Comparison of ENCODE assay signal across 8 cellular contexts in the genomic region with DNA sequence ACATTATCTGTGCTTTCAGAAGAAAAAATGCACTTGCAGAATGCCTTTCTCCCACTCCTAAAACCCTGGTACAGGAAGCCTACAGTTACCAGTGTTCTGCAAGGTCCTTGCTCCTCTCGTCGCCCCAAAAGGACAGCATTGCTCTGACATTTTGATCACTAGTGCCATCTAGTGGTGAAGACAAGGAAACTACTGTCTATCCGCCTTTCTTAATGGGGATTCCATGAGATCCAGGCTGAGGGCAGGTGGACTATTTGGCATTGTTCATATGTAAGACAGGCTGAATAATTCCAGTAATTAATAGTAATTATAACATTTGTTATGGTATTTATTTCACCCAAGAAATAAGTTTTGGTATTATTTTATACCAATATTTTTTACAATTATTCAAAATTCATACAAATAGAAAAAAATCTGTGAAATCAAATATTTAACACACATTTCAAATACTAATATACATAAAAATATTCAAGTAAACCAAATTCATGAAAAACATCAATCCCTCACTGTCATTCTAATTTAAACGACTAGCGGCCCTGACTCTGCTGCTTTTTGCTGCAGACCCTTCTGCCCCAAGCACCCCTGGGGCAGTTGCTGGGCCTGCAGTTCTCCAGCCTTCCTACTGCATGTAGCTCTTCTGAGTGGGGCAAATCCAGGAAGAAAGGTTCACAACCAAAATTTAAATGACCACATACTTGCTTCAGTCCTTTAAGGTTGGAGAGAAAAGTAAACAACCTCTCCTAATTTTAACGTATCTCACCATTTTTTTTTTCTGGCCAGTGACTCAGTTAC. TPM values are rescaled to one million over a fixed set of nuclear protein-coding genes. Genes with fewer than 3 reads are reported as not detected.
A peak's percentile ranks its signal among the peaks of the same experiment; 100 is the strongest.
DNase-seq lines count a peak whose midpoint lies in the region; ATAC-seq, FAIRE-seq and TF ChIP-seq lines count a peak whose summit lies in the region.

No MANE protein-coding gene starts in this region.

- H3K79me2 ChIP-seq in keratinocyte (ENCODE audit: control insufficient read depth, insufficient read depth, low read length), result no peaks in the 10 kb centered on the region

- no peaks in the 10 kb centered on the region for H3K9me3 Mint-ChIP-seq in stimulated activated memory B cell treated with anti-CD40 and anti-IgM and Interleukin-4, amounts not matched to agents 10 μg/mL and 1 μg/mL and 100 μg/mL, for 72 hours

- no peak for TF ChIP-seq POLR2A in breast epithelium (IDR thresholded peaks at IDR 0.05)

- no peaks in the 10 kb centered on the region for H3K4me1 Mint-ChIP-seq in stimulated activated memory B cell treated with anti-CD40 and anti-IgM and Interleukin-4, amounts not matched to agents 10 μg/mL and 1 μg/mL and 100 μg/mL, for 72 hours

- H3K27me3 ChIP-seq in breast epithelium (no peaks in the 10 kb centered on the region), keratinocyte (ENCODE audit: control insufficient read depth, extremely low read depth, insufficient read depth, low read length) (no peaks in the 10 kb centered on the region)

- H3K4me3 Mint-ChIP-seq in stimulated activated memory B cell treated with anti-CD40 and anti-IgM and Interleukin-4, amounts not matched to agents 10 μg/mL and 1 μg/mL and 100 μg/mL, for 72 hours, result no peak overlapping the region

- H3K4me1 ChIP-seq in breast epithelium (no peaks in the 10 kb centered on the region), keratinocyte (ENCODE audit: control insufficient read depth, extremely low read depth, insufficient read depth, low read length) (no peaks in the 10 kb centered on the region)

- H3K27me3 Mint-ChIP-seq in stimulated activated memory B cell treated with anti-CD40 and anti-IgM and Interleukin-4, amounts not matched to agents 10 μg/mL and 1 μg/mL and 100 μg/mL, for 72 hours, result no peaks in the 10 kb centered on the region

- H3K36me3 ChIP-seq in breast epithelium (no peaks in the 10 kb centered on the region), keratinocyte (ENCODE audit: control insufficient read depth in 2 of 2, extremely low read depth in 1 of 2, insufficient read depth in 2 of 2, low read length in 2 of 2) (peaks cover 7 to 17% of the 10 kb centered on the region in 2 experiments)

- intact Hi-C loops in breast epithelium (cut with DNase I; ENCODE audit: low total_unique reads), result loop anchor here (5.0 kb wide), 1 partner anchor 553 kb away; no protein-coding TSS in a partner anchor

- peaks cover 42% of the 10 kb centered on the region for H3K36me3 Mint-ChIP-seq in stimulated activated memory B cell treated with anti-CD40 and anti-IgM and Interleukin-4, amounts not matched to agents 10 μg/mL and 1 μg/mL and 100 μg/mL, for 72 hours

- H3K9me3 ChIP-seq in breast epithelium, result no peaks in the 10 kb centered on the region
- H3K9me3 ChIP-seq in keratinocyte (ENCODE audit: control insufficient read depth, low read depth, low read length), result no peaks in the 10 kb centered on the region

- peak; percentile 71 for DNase-seq in CD1c-positive myeloid dendritic cell (ENCODE audit: extremely low spot score)
- DNase-seq in NCI-H1417 treated with DMSO at 0.1 percent for 48 hours (lab: John Stamatoyannopoulos, UW), result peak; percentile 77
- DNase-seq in breast epithelium (ENCODE audit: low spot score in 2 of 2), result peak in 1 of 2 donors; percentile 25
- DNase-seq in keratinocyte (ENCODE audit: low read depth, low spot score), result peak; percentile 70

- H3K4me2 ChIP-seq in keratinocyte (ENCODE audit: control insufficient read depth, extremely low read depth, insufficient read depth, low read depth, low read length), result no peak overlapping the region

- dilution Hi-C loops in keratinocyte (cut with MboI; ENCODE audit: extremely low pct_ligation_motif_present, low sequenced_read_pairs), result no loop called here

- no peaks in the 10 kb centered on the region for H3K9me1 ChIP-seq in keratinocyte (ENCODE audit: control insufficient read depth, extremely low read depth, insufficient read depth, low read length)

- H3K4me3 ChIP-seq in breast epithelium (no peak overlapping the region), keratinocyte (ENCODE audit: control insufficient read depth in 2 of 3, extremely low read depth in 1 of 3, insufficient read depth in 2 of 3, low read depth in 1 of 3, low read length in 3 of 3) (no peak overlapping the region)

- H3K9ac ChIP-seq in keratinocyte (ENCODE audit: control insufficient read depth, extremely low read depth, insufficient read depth, low read length), result no peak overlapping the region

- no peak overlapping the region for H2AFZ ChIP-seq in keratinocyte (ENCODE audit: control insufficient read depth, low read length)

- TF ChIP-seq CTCF in breast epithelium (IDR thresholded peaks at IDR 0.05) (peak; percentile 54 to 69 (median 69)), keratinocyte (optimal IDR thresholded peaks at IDR 0.05 in 1 of 3, IDR thresholded peaks at IDR 0.05 in 1 of 3, conservative IDR thresholded peaks at IDR 0.05 in 1 of 3; ENCODE audit: extremely low read depth in 1 of 3, insufficient read depth in 2 of 3, low read length in 3 of 3) (peak; percentile 62 to 80 (median 75))

- peak; percentile 98 for ATAC-seq in GM18867 (IDR thresholded peaks at IDR 0.05; ENCODE audit: unreplicated experiment)
- ATAC-seq in HG02981 (IDR thresholded peaks at IDR 0.05; ENCODE audit: unreplicated experiment), result peak; percentile 97
- ATAC-seq in SK-N-SH treated with all-trans-retinoic acid at 6 μM for 48 hours, result peak; percentile 98
- ATAC-seq in stimulated activated memory B cell treated with anti-CD40 and anti-IgM and Interleukin-4, amounts not matched to agents 10 μg/mL and 1 μg/mL and 100 μg/mL, for 72 hours, result peak; percentile 77

- peak; percentile 49 for FAIRE-seq in keratinocyte (lab: Jason Lieb, UNC)

- H3K27ac Mint-ChIP-seq in stimulated activated memory B cell treated with anti-CD40 and anti-IgM and Interleukin-4, amounts not matched to agents 10 μg/mL and 1 μg/mL and 100 μg/mL, for 72 hours, result no peak overlapping the region

- H4K20me1 ChIP-seq in keratinocyte (ENCODE audit: control insufficient read depth, extremely low read depth, insufficient read depth, low read length), result no peaks in the 10 kb centered on the region

- no peak overlapping the region for H3K27ac ChIP-seq in breast epithelium
- H3K27ac ChIP-seq in keratinocyte (ENCODE audit: control insufficient read depth, insufficient read depth, low read length), result no peak overlapping the region

TF ChIP-seq in SK-N-SH treated with all-trans-retinoic acid at 6 μM for 48 hours, 23 proteins besides CTCF, POLR2A, EP300 and RAD21 (continues in another document):
- no peak for TF ChIP-seq ZNF565 (CRISPR knock-in tag; conservative IDR thresholded peaks at IDR 0.05; ENCODE audit: low read depth)
- TF ChIP-seq, protein P1, sequence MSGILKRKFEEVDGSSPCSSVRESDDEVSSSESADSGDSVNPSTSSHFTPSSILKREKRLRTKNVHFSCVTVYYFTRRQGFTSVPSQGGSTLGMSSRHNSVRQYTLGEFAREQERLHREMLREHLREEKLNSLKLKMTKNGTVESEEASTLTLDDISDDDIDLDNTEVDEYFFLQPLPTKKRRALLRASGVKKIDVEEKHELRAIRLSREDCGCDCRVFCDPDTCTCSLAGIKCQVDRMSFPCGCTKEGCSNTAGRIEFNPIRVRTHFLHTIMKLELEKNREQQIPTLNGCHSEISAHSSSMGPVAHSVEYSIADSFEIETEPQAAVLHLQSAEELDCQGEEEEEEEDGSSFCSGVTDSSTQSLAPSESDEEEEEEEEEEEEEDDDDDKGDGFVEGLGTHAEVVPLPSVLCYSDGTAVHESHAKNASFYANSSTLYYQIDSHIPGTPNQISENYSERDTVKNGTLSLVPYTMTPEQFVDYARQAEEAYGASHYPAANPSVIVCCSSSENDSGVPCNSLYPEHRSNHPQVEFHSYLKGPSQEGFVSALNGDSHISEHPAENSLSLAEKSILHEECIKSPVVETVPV (CRISPR knock-in tag; IDR thresholded peaks at IDR 0.05), result no peak
- TF ChIP-seq, protein P2, sequence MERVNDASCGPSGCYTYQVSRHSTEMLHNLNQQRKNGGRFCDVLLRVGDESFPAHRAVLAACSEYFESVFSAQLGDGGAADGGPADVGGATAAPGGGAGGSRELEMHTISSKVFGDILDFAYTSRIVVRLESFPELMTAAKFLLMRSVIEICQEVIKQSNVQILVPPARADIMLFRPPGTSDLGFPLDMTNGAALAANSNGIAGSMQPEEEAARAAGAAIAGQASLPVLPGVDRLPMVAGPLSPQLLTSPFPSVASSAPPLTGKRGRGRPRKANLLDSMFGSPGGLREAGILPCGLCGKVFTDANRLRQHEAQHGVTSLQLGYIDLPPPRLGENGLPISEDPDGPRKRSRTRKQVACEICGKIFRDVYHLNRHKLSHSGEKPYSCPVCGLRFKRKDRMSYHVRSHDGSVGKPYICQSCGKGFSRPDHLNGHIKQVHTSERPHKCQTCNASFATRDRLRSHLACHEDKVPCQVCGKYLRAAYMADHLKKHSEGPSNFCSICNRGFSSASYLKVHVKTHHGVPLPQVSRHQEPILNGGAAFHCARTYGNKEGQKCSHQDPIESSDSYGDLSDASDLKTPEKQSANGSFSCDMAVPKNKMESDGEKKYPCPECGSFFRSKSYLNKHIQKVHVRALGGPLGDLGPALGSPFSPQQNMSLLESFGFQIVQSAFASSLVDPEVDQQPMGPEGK (CRISPR knock-in tag; IDR thresholded peaks at IDR 0.05; ENCODE audit: borderline replicate concordance), result no peak
- no peak for TF ChIP-seq ZNF8 (CRISPR knock-in tag; IDR thresholded peaks at IDR 0.05)
- no peak for TF ChIP-seq GLIS3 (CRISPR knock-in tag; IDR thresholded peaks at IDR 0.05)
- no peak for TF ChIP-seq ZC3H10 (CRISPR knock-in tag; IDR thresholded peaks at IDR 0.05)
- TF ChIP-seq RARB (CRISPR knock-in tag; IDR thresholded peaks at IDR 0.05), result no peak
- no peak for TF ChIP-seq ARNTL (CRISPR knock-in tag; IDR thresholded peaks at IDR 0.05; ENCODE audit: borderline replicate concordance, low read depth)

RNA-seq across cellular contexts. Expression of a gene that starts 19.0 kb away (rescaled TPM):
- 10 to 100 TPM; 70.8 to 98.7 (median 91.8) TPM for total RNA-seq in breast epithelium
- polyA plus RNA-seq in keratinocyte, result 231 to 388 TPM (median 254 TPM) in 3 replicates
- polyA plus RNA-seq in keratinocyte (2011; ENCODE audit: low read depth), result 19.5 TPM
- 339 and 575 TPM in 2 replicates for polyA plus RNA-seq in keratinocyte (2011; cell fraction: cytosol; rRNA removed)
- 81.4 and 92.3 TPM in 2 replicates for polyA plus RNA-seq in keratinocyte (2011; cell fraction: nucleus; rRNA removed)
- polyA plus RNA-seq in keratinocyte (2012; ENCODE audit: low replicate concordance), result 64.1 and 142 TPM in 2 replicates
- polyA minus RNA-seq in keratinocyte, result 284 to 413 TPM (median 321 TPM) in 3 replicates
- 187 TPM for polyA minus RNA-seq in keratinocyte (2011; cell fraction: cytosol; rRNA and poly(A)+ RNA removed)
- 30.4 and 59.9 TPM in 2 replicates for polyA minus RNA-seq in keratinocyte (2011; cell fraction: nucleus; rRNA and poly(A)+ RNA removed)

RNA-seq across cellular contexts. Expression of a gene that starts 19.1 kb away (rescaled TPM):
- 10 to 100 TPM; 17.4 to 36.1 (median 25.6) TPM for total RNA-seq in breast epithelium
- 3.8 to 5.5 TPM (median 3.8 TPM) in 3 replicates for polyA plus RNA-seq in keratinocyte
- 4.1 TPM for polyA plus RNA-seq in keratinocyte (2011; ENCODE audit: low read depth)
- polyA plus RNA-seq in keratinocyte (2011; cell fraction: cytosol; rRNA removed), result 2.2 and 4.1 TPM in 2 replicates
- polyA plus RNA-seq in keratinocyte (2011; cell fraction: nucleus; rRNA removed), result 7.8 and 9.5 TPM in 2 replicates
- polyA plus RNA-seq in keratinocyte (2012; ENCODE audit: low replicate concordance), result 2.1 and 2.2 TPM in 2 replicates
- 1.5 to 13.1 TPM (median 6.0 TPM) in 3 replicates for polyA minus RNA-seq in keratinocyte
- polyA minus RNA-seq in keratinocyte (2011; cell fraction: cytosol; rRNA and poly(A)+ RNA removed), result 4.2 TPM
- polyA minus RNA-seq in keratinocyte (2011; cell fraction: nucleus; rRNA and poly(A)+ RNA removed), result 11.2 and 18.8 TPM in 2 replicates
